In genomic region chr14:73759714-73760597, GRCh38 we compare ENCODE assay signal across 8 cellular contexts. TPM values are rescaled to one million over a fixed set of nuclear protein-coding genes. Genes with fewer than 3 reads are reported as not detected.
A peak's percentile ranks its signal among the peaks of the same experiment; 100 is the strongest.
DNase-seq lines count a peak whose midpoint lies in the region; TF ChIP-seq lines count a peak whose summit lies in the region.

No MANE protein-coding gene starts in this region.

- TF ChIP-seq CTCF in HFF-Myc (IDR thresholded peaks at IDR 0.05; ENCODE audit: low read depth, low read length, missing control alignments) (no peak), neutrophil (IDR thresholded peaks at IDR 0.05) (peak; percentile 52)

- peak overlapping the region; percentile 60 to 86 (median 79) for H3K9ac ChIP-seq in subcutaneous abdominal adipose tissue (ENCODE audit: low read length in 5 of 5)

- H3K36me3 ChIP-seq in SJCRH30: peaks cover 3% of the 10 kb centered on the region; the same call in 1 of the 2 replicates
- H3K36me3 ChIP-seq in neutrophil: no peaks in the 10 kb centered on the region
- H3K36me3 ChIP-seq in subcutaneous abdominal adipose tissue (ENCODE audit: control insufficient read depth in 5 of 5, insufficient read depth in 5 of 5, low read length in 5 of 5): no peaks in the 10 kb centered on the region

- no peaks in the 10 kb centered on the region for H3K27me3 ChIP-seq in SJCRH30
- H3K27me3 ChIP-seq in neutrophil: no peaks in the 10 kb centered on the region
- H3K27me3 ChIP-seq in subcutaneous abdominal adipose tissue (ENCODE audit: control insufficient read depth in 5 of 5, insufficient read depth in 4 of 5, low read length in 5 of 5): no peaks in the 10 kb centered on the region

- H3K4me1 ChIP-seq in SJCRH30: peaks cover 54% of the 10 kb centered on the region
- H3K4me1 ChIP-seq in neutrophil (ENCODE audit: control insufficient read depth in 1 of 2, insufficient read depth in 1 of 2, low read depth in 1 of 2, low read length in 1 of 2): peaks cover 79 to 83% of the 10 kb centered on the region in 2 experiments
- H3K4me1 ChIP-seq in subcutaneous abdominal adipose tissue (ENCODE audit: control insufficient read depth in 5 of 5, insufficient read depth in 5 of 5, low read length in 5 of 5): peaks cover 33 to 87% (median 81%) of the 10 kb centered on the region in 5 donors

- H3K4me3 ChIP-seq in GM08714 (ENCODE audit: low read length) (peak overlapping the region; percentile 83), HFF-Myc (replicated peaks; ENCODE audit: low read depth, low read length) (peak overlapping the region; percentile 73), SJCRH30 (peak overlapping the region; percentile 83), neutrophil (ENCODE audit: low read depth in 1 of 2, low read length in 1 of 2) (peak overlapping the region; percentile 71 to 90), subcutaneous abdominal adipose tissue (ENCODE audit: low read depth in 1 of 5, low read length in 5 of 5) (peak overlapping the region; percentile 48 to 83 (median 72))

- H3K27ac ChIP-seq in SJCRH30: peak overlapping the region; percentile 66
- H3K27ac ChIP-seq in neutrophil: peak overlapping the region; percentile 99
- H3K27ac ChIP-seq in subcutaneous abdominal adipose tissue (ENCODE audit: low read depth, low read length): peak overlapping the region; percentile 93

- peak; percentile 89 for DNase-seq in HFF-Myc (ENCODE audit: extremely low read depth, low read depth)
- DNase-seq in MV-4-11 (lab: John Stamatoyannopoulos, UW): peak; percentile 98
- DNase-seq in SJCRH30: peak; percentile 95 to 96
- DNase-seq in activated naive CD4-positive, alpha-beta T cell treated with Interleukin-2 at 50 U/mL for 16 hours: peak; percentile 96
- DNase-seq in foreskin melanocyte: peak; percentile 96

- H3K9me3 ChIP-seq in SJCRH30 (replicated peaks) (no peaks in the 10 kb centered on the region), neutrophil (no peaks in the 10 kb centered on the region), subcutaneous abdominal adipose tissue (ENCODE audit: control insufficient read depth in 5 of 5, low read length in 5 of 5) (no peaks in the 10 kb centered on the region)

RNA-seq across cellular contexts. Expression of gene PNMA1, which starts 45.8 kb away (rescaled TPM):
- 11.0 and 11.3 TPM in 2 replicates for total RNA-seq in SJCRH30 (2014; rRNA removed; shearing (Covaris generic))

Comparison
In these comparisons a context has a peak if more than half of its experiments do, and no peak if none do; other contexts are left out.
1. Peak in every context shown above with its lines: DNase-seq, H3K4me3 ChIP-seq and H3K27ac ChIP-seq.